14 cellular contexts compared by ENCODE assay signal in genomic region chr11:20041499-20041898, GRCh38.
"Had no signal": no experiment of that assay in that cellular context is flagged by ENCODE, and none has a peak within 500 bp of the region (broad histone marks: within the 10 kb centered on the region; RNA-seq: fewer than 3 reads in every experiment).

No MANE protein-coding gene starts in this region.

- H3K27ac ChIP-seq: gastrocnemius medialis, prostate gland, testis had no signal

- DNase-seq: activated CD4-positive, alpha-beta T cell treated with anti-CD3 and anti-CD28 coated beads, Interleukin-2, amount 50 U/mL, for 4 hours; activated CD8-positive, alpha-beta memory T cell treated with anti-CD3 and anti-CD28 coated beads, Interleukin-2, amount 10 ng/mL, durations not matched to agents 7 days and 5 days; activated gamma-delta T cell treated with Interleukin-2 at 50 U/mL for 16 hours; activated naive CD8-positive, alpha-beta T cell treated with anti-CD3 and anti-CD28 coated beads for 36 hours; activated T-cell treated with anti-CD3 and anti-CD28 coated beads, Interleukin-2, amount 50 U/mL, for 4 hours; gastrocnemius medialis; nucleus accumbens; sigmoid colon; stimulated activated CD4-positive, alpha-beta T cell treated with anti-CD3 and anti-CD28 coated beads, Interleukin-2, amount 100 ng/mL, for 48 hours; testis had no signal

- H3K4me1 ChIP-seq: prostate gland, testis had no signal

- H3K4me3 ChIP-seq: cardiac muscle cell, gastrocnemius medialis, prostate gland, sigmoid colon, testis had no signal

- ATAC-seq: activated CD4-positive, CD25-positive, alpha-beta regulatory T cell treated with anti-CD3 and anti-CD28 coated beads, Interleukin-2, amount 50 U/mL, for 24 hours; activated CD8-positive, alpha-beta memory T cell treated with anti-CD3 and anti-CD28 coated beads, Interleukin-2, amount 10 ng/mL, durations not matched to agents 7 days and 5 days; activated T-cell treated with anti-CD3 and anti-CD28 coated beads, Interleukin-2, amount 50 U/mL, for 4 hours; gastrocnemius medialis; natural killer cell treated with Interleukin-12 subunit alpha and Interleukin-12 subunit beta and Interleukin-15 and Interleukin-18, amount 100 ng/mL, for 72 hours had no signal

- H3K9me3 ChIP-seq: gastrocnemius medialis, prostate gland, sigmoid colon, testis had no signal

- H3K36me3 ChIP-seq: gastrocnemius medialis, prostate gland had no signal

- H3K27me3 ChIP-seq: cardiac muscle cell, gastrocnemius medialis, sigmoid colon, testis had no signal
